ENCODE assay signal across 14 cellular contexts in genomic region chr15:57283774-57284508, GRCh38.
DNase-seq lines count a peak whose midpoint lies in the region; ATAC-seq, FAIRE-seq and TF ChIP-seq lines count a peak whose summit lies in the region.
"Had no signal": no experiment of that assay in that cellular context is flagged by ENCODE, and none has a peak within 500 bp of the region (broad histone marks: within the 10 kb centered on the region; RNA-seq: fewer than 3 reads in every experiment).

No MANE protein-coding gene starts in this region.

- H3K4me2 ChIP-seq in DOHH2 (ENCODE audit: low read length) = peak overlapping the region; percentile 53
- no peak overlapping the region for H3K4me2 ChIP-seq in HepG2 (ENCODE audit: low read depth, low read length)
- H3K4me2 ChIP-seq in Karpas-422 (ENCODE audit: low read depth, low read length, poor library complexity, severe bottlenecking) = no peak overlapping the region

- H3K27me3 ChIP-seq in DOHH2 (ENCODE audit: control insufficient read depth, low read length) (no peaks in the 10 kb centered on the region), HepG2 (ENCODE audit: control insufficient read depth in 1 of 2, insufficient read depth in 2 of 2, low read length in 2 of 2) (no peaks in the 10 kb centered on the region), Karpas-422 (ENCODE audit: low read length) (no peaks in the 10 kb centered on the region)

- no peak for FAIRE-seq in HepG2 (lab: Jason Lieb, UNC)
- FAIRE-seq: HTR-8/SVneo had no signal

- H3K4me1 ChIP-seq in DOHH2 (ENCODE audit: control insufficient read depth, low read length) = peaks cover 76% of the 10 kb centered on the region
- H3K4me1 ChIP-seq in HepG2 (ENCODE audit: insufficient read depth, low read length) = no peaks in the 10 kb centered on the region
- H3K4me1 ChIP-seq in Karpas-422 (ENCODE audit: low read length) = peaks cover 47% of the 10 kb centered on the region

- CTCF ChIA-PET in HepG2 (lab: Yijun Ruan, JAX; ENCODE audit: low intra/inter-chr PET ratio, low total read pairs) = no interaction called here

- H4K20me1 ChIP-seq in DOHH2 (ENCODE audit: control insufficient read depth, insufficient read depth, low read depth, low read length) = no peaks in the 10 kb centered on the region
- no peaks in the 10 kb centered on the region for H4K20me1 ChIP-seq in HepG2 (ENCODE audit: insufficient read depth, low read length)
- no peaks in the 10 kb centered on the region for H4K20me1 ChIP-seq in Karpas-422 (ENCODE audit: insufficient read depth, low read depth, low read length)

- peak overlapping the region; percentile 90 for H3K4me3 Mint-ChIP-seq in memory B cell
- H3K4me3 Mint-ChIP-seq: activated T-helper 17 cell treated with anti-CD3 and anti-CD28 coated beads, Interleukin-2, amount 50 U/mL, for 72 hours had no signal

- 98% methylated on average over 15 of the region's 15 CpGs for WGBS in HepG2 (ENCODE audit: low lambda C conversion rate)

- DNase-seq in SIG-M5 (lab: John Stamatoyannopoulos, UW) (peak; percentile 47), memory B cell (ENCODE audit: low spot score in 2 of 2) (no peak), HepG2 (ENCODE audit: low spot score) (no peak), Karpas-422 (no peak), cerebellar nuclear complex (lab: John Stamatoyannopoulos, UW) (no peak)
- DNase-seq: C1 segment of cervical spinal cord, NCI-H1930 had no signal

- in situ Hi-C loops in HepG2 (cut with HindIII; ENCODE audit: extremely low pct_ligation_motif_present, low pct_unique_long_range_greater_than_20kb) = no loop called here

- ATAC-seq in GM21723 (IDR thresholded peaks at IDR 0.05; ENCODE audit: unreplicated experiment) = peak; percentile 10
- peak; percentile 5 for ATAC-seq in memory B cell (ENCODE audit: low read depth)
- ATAC-seq in HepG2 = no peak
- ATAC-seq in GM18520 (IDR thresholded peaks at IDR 0.05; ENCODE audit: unreplicated experiment) = no peak
- ATAC-seq: activated T-helper 17 cell treated with anti-CD3 and anti-CD28 coated beads, Interleukin-2, amount 50 U/mL, for 72 hours had no signal

- H3K27ac Mint-ChIP-seq in memory B cell = peak overlapping the region; percentile 89

- H3K9me3 ChIP-seq in DOHH2 (ENCODE audit: control insufficient read depth, insufficient read depth, low read length) = no peaks in the 10 kb centered on the region
- no peaks in the 10 kb centered on the region for H3K9me3 ChIP-seq in HepG2 (ENCODE audit: low read length)
- no peaks in the 10 kb centered on the region for H3K9me3 ChIP-seq in Karpas-422 (ENCODE audit: low read length)

- H3K36me3 ChIP-seq in DOHH2 (ENCODE audit: control insufficient read depth, low read length) = peaks cover 57% of the 10 kb centered on the region
- peaks cover 13 to 49% of the 10 kb centered on the region in 2 experiments; a peak in 4 of 5 replicates for H3K36me3 ChIP-seq in HepG2 (replicated peaks in 1 of 2; ENCODE audit: control insufficient read depth in 1 of 2, insufficient read depth in 2 of 2, low read length in 2 of 2)
- peaks cover 24% of the 10 kb centered on the region; the same call in 1 of the 2 replicates for H3K36me3 ChIP-seq in Karpas-422 (ENCODE audit: insufficient read depth, low read length)

- peaks cover 8% of the 10 kb centered on the region; the same call in 1 of the 2 replicates for H3F3A ChIP-seq in DOHH2 (ENCODE audit: control insufficient read depth, insufficient read depth)

- TF ChIP-seq POLR2A in HepG2 (IDR thresholded peaks at IDR 0.05; ENCODE audit: insufficient read depth in 1 of 2, low read depth in 2 of 2, low read length in 2 of 2) = no peak

- no TSS peak for BruUV-seq in HepG2 (replicated peaks; lab: Mats Ljungman, UMichigan)

- H3K36me3 Mint-ChIP-seq in memory B cell = no peaks in the 10 kb centered on the region

- H3K79me2 ChIP-seq in DOHH2 (ENCODE audit: control insufficient read depth, low read length) = no peaks in the 10 kb centered on the region
- H3K79me2 ChIP-seq in HepG2 (ENCODE audit: insufficient read depth, low read length) = no peaks in the 10 kb centered on the region
- no peaks in the 10 kb centered on the region for H3K79me2 ChIP-seq in Karpas-422 (ENCODE audit: low read length)

- POLR2A ChIA-PET in HepG2 (lab: Yijun Ruan, JAX) = no interaction called here

- TF ChIP-seq RAD21 in HepG2 (CRISPR knock-in tag; IDR thresholded peaks at IDR 0.05) = no peak

- TF ChIP-seq EP300 in HepG2 (IDR thresholded peaks at IDR 0.05; ENCODE audit: low read depth in 2 of 2, low read length in 2 of 2) (no peak), HepG2 (CRISPR knock-in tag; IDR thresholded peaks at IDR 0.05; ENCODE audit: borderline replicate concordance) (no peak)

- H3K9ac ChIP-seq in HepG2 (ENCODE audit: insufficient read depth, low read depth, low read length) = no peak overlapping the region
- H3K9ac ChIP-seq in Karpas-422 (ENCODE audit: low read length) = no peak overlapping the region

- TF ChIP-seq CTCF in DOHH2 (IDR thresholded peaks at IDR 0.05; ENCODE audit: low read depth, low read length, poor library complexity, severe bottlenecking) (no peak), HepG2 (CRISPR knock-in tag; IDR thresholded peaks at IDR 0.05) (no peak)

- H3K9me2 ChIP-seq in DOHH2 (replicated peaks; ENCODE audit: control insufficient read depth, low read length) (no peaks in the 10 kb centered on the region), Karpas-422 (replicated peaks; ENCODE audit: insufficient read depth, low read length) (no peaks in the 10 kb centered on the region)

- intact Hi-C loops in HepG2 (cut with micrococcal nuclease; ENCODE audit: unreplicated experiment) = no loop called here

- no peak overlapping the region for H2AFZ ChIP-seq in HepG2 (ENCODE audit: low read length)
- H2AFZ ChIP-seq in Karpas-422 (ENCODE audit: low read length) = no peak overlapping the region

- H3K4me3 ChIP-seq in DOHH2 (ENCODE audit: low read length) (peak overlapping the region; percentile 37), HepG2 (replicated peaks in 1 of 3; ENCODE audit: insufficient read depth in 1 of 3, low read depth in 2 of 3, low read length in 3 of 3) (no peak overlapping the region), Karpas-422 (ENCODE audit: low read length) (no peak overlapping the region)
- H3K4me3 ChIP-seq: coronary artery, lung had no signal

- no peaks in the 10 kb centered on the region for H3K27me3 Mint-ChIP-seq in memory B cell
- H3K27me3 Mint-ChIP-seq: activated T-helper 17 cell treated with anti-CD3 and anti-CD28 coated beads, Interleukin-2, amount 50 U/mL, for 72 hours had no signal

- peaks cover 50% of the 10 kb centered on the region for H3K4me1 Mint-ChIP-seq in memory B cell

- no peaks in the 10 kb centered on the region for H3K9me3 Mint-ChIP-seq in memory B cell
- H3K9me3 Mint-ChIP-seq: activated T-helper 17 cell treated with anti-CD3 and anti-CD28 coated beads, Interleukin-2, amount 50 U/mL, for 72 hours had no signal

- H3K27ac ChIP-seq in DOHH2 (ENCODE audit: low read depth, low read length) (peak overlapping the region; percentile 74), HepG2 (ENCODE audit: extremely low read length, insufficient read depth, low read length) (no peak overlapping the region), Karpas-422 (ENCODE audit: low read length) (no peak overlapping the region)
- H3K27ac ChIP-seq: coronary artery had no signal

TF ChIP-seq in HepG2, 621 proteins besides CTCF, POLR2A, EP300 and RAD21:
- TF ChIP-seq GRHL1 (CRISPR knock-in tag; conservative IDR thresholded peaks at IDR 0.05) (no peak), ZFY (CRISPR knock-in tag; IDR thresholded peaks at IDR 0.05) (no peak), WIZ (CRISPR knock-in tag; IDR thresholded peaks at IDR 0.05) (no peak), ZBTB8A (CRISPR knock-in tag; IDR thresholded peaks at IDR 0.05; ENCODE audit: borderline replicate concordance, low read depth) (no peak), TERF1 (CRISPR knock-in tag; IDR thresholded peaks at IDR 0.05) (no peak), ZNF883 (CRISPR knock-in tag; IDR thresholded peaks at IDR 0.05; ENCODE audit: not compliant biosample characterization) (no peak), ZNF557 (CRISPR knock-in tag; IDR thresholded peaks at IDR 0.05) (no peak), ZNF552 (CRISPR knock-in tag; IDR thresholded peaks at IDR 0.05; ENCODE audit: borderline replicate concordance) (no peak), SNRNP70 (IDR thresholded peaks at IDR 0.05; ENCODE audit: low read depth, low read length) (no peak), CBX5 (CRISPR knock-in tag; IDR thresholded peaks at IDR 0.05; ENCODE audit: borderline replicate concordance) (no peak), PAF1 (CRISPR knock-in tag; IDR thresholded peaks at IDR 0.05) (no peak), ZNF703 (CRISPR knock-in tag; IDR thresholded peaks at IDR 0.05; ENCODE audit: borderline replicate concordance) (no peak)

Comparison
In these comparisons a context has a peak if more than half of its experiments do, and no peak if none do; other contexts are left out.
1. ATAC-seq: peak in GM21723 (single experiment) and memory B cell (single experiment); none in HepG2 (single experiment) and GM18520 (single experiment).